8 cellular contexts compared by ENCODE assay signal in genomic region chr6:92671463-92671862, GRCh38.
DNase-seq lines count a peak whose midpoint lies in the region; ATAC-seq and TF ChIP-seq lines count a peak whose summit lies in the region.
"Not testable (repeated sequence)": the region's sequence is repeated elsewhere in the genome, so short reads cannot be mapped to it uniquely, and the experiment has no call there.

No MANE protein-coding gene starts in this region.

- intact Hi-C loops in Right ventricle myocardium inferior (cut with DNase I): not testable (repeated sequence)

- H3K4me1 ChIP-seq in neutrophil (ENCODE audit: control insufficient read depth in 1 of 2, insufficient read depth in 1 of 2, low read depth in 1 of 2, low read length in 1 of 2): peaks cover 8 to 33% of the 10 kb centered on the region in 2 experiments

- not testable (repeated sequence) for H3K27me3 Mint-ChIP-seq in activated naive CD4-positive, alpha-beta T cell treated with anti-CD3 and anti-CD28 coated beads, Interleukin-2, amount 10 ng/mL, durations not matched to agents 7 days and 5 days

- peak overlapping the region; percentile 40 for H3K27ac ChIP-seq in neutrophil

- CTCF ChIA-PET in activated naive CD4-positive, alpha-beta T cell treated with anti-CD3 and anti-CD28 coated beads, Interleukin-2, amount 10 ng/mL, durations not matched to agents 7 days and 5 days (lab: Charles Lee): not testable (repeated sequence)

- peak overlapping the region; percentile 51 for H3K27ac Mint-ChIP-seq in activated naive CD4-positive, alpha-beta T cell treated with anti-CD3 and anti-CD28 coated beads, Interleukin-2, amount 10 ng/mL, durations not matched to agents 7 days and 5 days

- H3K4me3 Mint-ChIP-seq in activated naive CD4-positive, alpha-beta T cell treated with anti-CD3 and anti-CD28 coated beads, Interleukin-2, amount 10 ng/mL, durations not matched to agents 7 days and 5 days: not testable (repeated sequence)

- not testable (repeated sequence) for H3K9me3 ChIP-seq in neutrophil

- not testable (repeated sequence) for H3K4me1 Mint-ChIP-seq in activated naive CD4-positive, alpha-beta T cell treated with anti-CD3 and anti-CD28 coated beads, Interleukin-2, amount 10 ng/mL, durations not matched to agents 7 days and 5 days

- peak; percentile 80 to 84 for DNase-seq in AML-193 (lab: John Stamatoyannopoulos, UW)
- peak; percentile 31 for DNase-seq in LHCN-M2 (ENCODE audit: low read depth)
- peak; percentile 42 to 74 for DNase-seq in NOMO-1 (lab: John Stamatoyannopoulos, UW; ENCODE audit: unreplicated experiment in 2 of 2)
- peak; percentile 51 for DNase-seq in SIG-M5 (lab: John Stamatoyannopoulos, UW)
- DNase-seq in activated naive CD4-positive, alpha-beta T cell treated with anti-CD3 and anti-CD28 coated beads, Interleukin-2, amount 10 ng/mL, durations not matched to agents 7 days and 5 days: not testable (repeated sequence)
- DNase-seq in Right ventricle myocardium inferior (ENCODE audit: missing footprints): peak; percentile 55

- H3K4me3 ChIP-seq in neutrophil (ENCODE audit: low read depth in 1 of 2, low read length in 1 of 2): peak overlapping the region in 1 of 2 experiments; percentile 18

- H3K27me3 ChIP-seq in neutrophil: not testable (repeated sequence)

- not testable (repeated sequence) for H3K36me3 ChIP-seq in neutrophil

- TF ChIP-seq CTCF in neutrophil (IDR thresholded peaks at IDR 0.05): not testable (repeated sequence)

- H3K9me3 Mint-ChIP-seq in activated naive CD4-positive, alpha-beta T cell treated with anti-CD3 and anti-CD28 coated beads, Interleukin-2, amount 10 ng/mL, durations not matched to agents 7 days and 5 days: not testable (repeated sequence)

- ATAC-seq in GM18868 (IDR thresholded peaks at IDR 0.05; ENCODE audit: unreplicated experiment): peak; percentile 49
- ATAC-seq in Right ventricle myocardium inferior: not testable (repeated sequence)

- H3K36me3 Mint-ChIP-seq in activated naive CD4-positive, alpha-beta T cell treated with anti-CD3 and anti-CD28 coated beads, Interleukin-2, amount 10 ng/mL, durations not matched to agents 7 days and 5 days: not testable (repeated sequence)
